ENCODE assay signal across 23 cellular contexts in the genomic region with DNA sequence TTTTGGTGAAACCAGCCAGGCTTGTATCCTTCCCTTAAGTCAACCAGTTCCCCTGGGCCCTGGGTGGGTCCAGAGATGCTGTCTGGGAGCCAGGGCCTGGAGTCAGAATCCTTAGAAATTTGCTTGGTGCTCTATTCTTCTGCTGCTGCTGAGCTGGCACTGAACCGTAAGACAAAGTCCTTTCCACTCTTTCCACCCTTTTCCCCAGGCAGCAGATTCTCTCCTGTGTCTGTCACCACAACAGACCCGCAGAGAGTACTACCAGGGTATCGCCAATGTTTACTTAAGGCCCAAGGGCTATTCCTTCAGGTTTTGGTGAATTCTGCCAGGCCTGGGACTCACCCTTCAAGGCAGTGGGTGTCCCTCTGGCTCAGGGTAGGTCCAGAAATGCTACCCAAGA.
"Had no signal": no experiment of that assay in that cellular context is flagged by ENCODE, and none has a peak within 500 bp of the region (broad histone marks: within the 10 kb centered on the region; RNA-seq: fewer than 3 reads in every experiment).

No MANE protein-coding gene starts in this region.

- H3K36me3 ChIP-seq: colonic mucosa had no signal

- H3K4me3 ChIP-seq: colonic mucosa, esophagus squamous epithelium, gastrocnemius medialis, heart right ventricle, left ventricle myocardium inferior, lower lobe of right lung, mucosa of descending colon had no signal

- H3K27ac ChIP-seq: colonic mucosa, epithelial cell of prostate, esophagus squamous epithelium, gastrocnemius medialis, heart right ventricle, left ventricle myocardium inferior, lower lobe of right lung had no signal

- H3K4me1 Mint-ChIP-seq: endodermal cell, mesothelial cell of epicardium had no signal

- ATAC-seq: effector memory CD8-positive, alpha-beta T cell; esophagus mucosa; gastrocnemius medialis; heart right ventricle; left cardiac atrium; lower lobe of right lung; mucosa of descending colon had no signal

- H3K4me1 ChIP-seq: colonic mucosa, esophagus squamous epithelium, gastrocnemius medialis, lower lobe of right lung had no signal

- H3K27me3 Mint-ChIP-seq: dendritic cell treated with granulocyte-macrophage colony-stimulating factor and Interleukin-4, amounts not matched to agents 40 ng/mL and 50 ng/mL, for 4 days; effector memory CD8-positive, alpha-beta T cell had no signal

- H3K4me3 Mint-ChIP-seq: dendritic cell treated with granulocyte-macrophage colony-stimulating factor and Interleukin-4, amounts not matched to agents 40 ng/mL and 50 ng/mL, for 4 days; effector memory CD8-positive, alpha-beta T cell; endodermal cell; mesothelial cell of epicardium had no signal

- H3K9me3 Mint-ChIP-seq: effector memory CD8-positive, alpha-beta T cell had no signal

- DNase-seq: colonic mucosa; cortex of kidney; effector CD8-positive, alpha-beta T cell; effector memory CD8-positive, alpha-beta T cell; endodermal cell; erythroblast; esophagus squamous epithelium; foreskin fibroblast; foreskin melanocyte; gastrocnemius medialis; glutamatergic neuron; head of caudate nucleus; heart right ventricle; hippocampal formation; left cardiac atrium; left ventricle myocardium inferior; lower lobe of right lung; mesenchymal stem cell; mucosa of descending colon had no signal

- H3K9me3 ChIP-seq: colonic mucosa had no signal

- H3K27me3 ChIP-seq: colonic mucosa, esophagus squamous epithelium, gastrocnemius medialis, heart right ventricle had no signal

- H3K27ac Mint-ChIP-seq: dendritic cell treated with granulocyte-macrophage colony-stimulating factor and Interleukin-4, amounts not matched to agents 40 ng/mL and 50 ng/mL, for 4 days; endodermal cell; mesothelial cell of epicardium had no signal
